In the genomic region with DNA sequence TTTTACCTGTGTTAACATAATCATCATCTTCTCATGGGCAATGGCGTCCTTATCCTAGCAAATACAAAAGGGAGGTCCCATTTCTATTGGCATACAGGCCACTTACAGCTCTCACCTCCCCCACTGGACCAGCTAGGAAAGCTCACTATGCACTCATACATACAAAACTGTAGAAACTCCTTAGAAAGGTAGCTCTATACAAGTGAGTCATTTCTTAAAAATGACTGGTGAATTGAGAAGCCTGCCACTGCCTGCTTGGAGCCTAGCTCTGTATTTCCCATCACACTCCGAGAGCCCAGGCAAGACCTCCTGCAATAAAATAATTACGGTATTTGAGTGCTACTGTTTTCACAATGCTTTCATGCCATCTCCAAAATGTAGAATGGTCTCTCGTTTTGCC, we compare ENCODE assay signal across 18 cellular contexts.
A peak's percentile ranks its signal among the peaks of the same experiment; 100 is the strongest.
DNase-seq lines count a peak whose midpoint lies in the region; FAIRE-seq and TF ChIP-seq lines count a peak whose summit lies in the region.
"Had no signal": no experiment of that assay in that cellular context is flagged by ENCODE, and none has a peak within 500 bp of the region (broad histone marks: within the 10 kb centered on the region; RNA-seq: fewer than 3 reads in every experiment).

No MANE protein-coding gene starts in this region.

- no peak for TF ChIP-seq CTCF in bronchial epithelial cell (IDR thresholded peaks at IDR 0.05; ENCODE audit: insufficient read depth, low read length, severe bottlenecking)

- no peaks in the 10 kb centered on the region for H3K27me3 ChIP-seq in bronchial epithelial cell (ENCODE audit: control insufficient read depth, insufficient read depth, low read length)
- H3K27me3 ChIP-seq: BE2C had no signal

- no peak for FAIRE-seq in bronchial epithelial cell (lab: Jason Lieb, UNC)
- FAIRE-seq: A549, D721Med had no signal

- no peak overlapping the region for H3K4me3 ChIP-seq in bronchial epithelial cell (ENCODE audit: low read depth, low read length)
- H3K4me3 ChIP-seq: A549, GM23248 had no signal

- H3K36me3 ChIP-seq in bronchial epithelial cell (ENCODE audit: control insufficient read depth, insufficient read depth, low read length) = no peaks in the 10 kb centered on the region
- H3K36me3 ChIP-seq: BE2C had no signal

- peak; percentile 1 for DNase-seq in HPDE6-E6E7 (ENCODE audit: extremely low spot score)
- DNase-seq in NCI-H226 = peak; percentile 33
- DNase-seq in bronchial epithelial cell (ENCODE audit: low read depth) = peak; percentile 58
- peak; percentile 41 for DNase-seq in renal cortical epithelial cell (ENCODE audit: low read depth)
- no peak for DNase-seq in COR-L47 (lab: John Stamatoyannopoulos, UW)
- no peak for DNase-seq in epidermal melanocyte (ENCODE audit: insufficient read length, low spot score)
- no peak for DNase-seq in activated CD4-positive, CD25-positive, alpha-beta regulatory T cell treated with anti-CD3 and anti-CD28 coated beads, Interleukin-2, amount 50 U/mL, for 72 hours
- DNase-seq in germinal center (ENCODE audit: low spot score) = no peak
- DNase-seq: BE2C; CD4-positive, alpha-beta memory T cell; DMS153; DMS79 treated with DMSO at 0.1 percent for 48 hours; EL; GDM1; GM23248; H7 had no signal

Comparison
In these comparisons a context has a peak if more than half of its experiments do, and no peak if none do; other contexts are left out.
1. DNase-seq: peak in HPDE6-E6E7 (single experiment), NCI-H226 (single experiment), bronchial epithelial cell (single experiment) and renal cortical epithelial cell (single experiment); none in COR-L47 (single experiment), epidermal melanocyte (single experiment), activated CD4-positive, CD25-positive, alpha-beta regulatory T cell treated with anti-CD3 and anti-CD28 coated beads, Interleukin-2, amount 50 U/mL, for 72 hours (single experiment) and germinal center (single experiment).